1 cellular context compared by ENCODE assay signal in genomic region chr10:75187961-75188426, GRCh38.
TF ChIP-seq lines count a peak whose summit lies in the region.

No MANE protein-coding gene starts in this region.

TF ChIP-seq in H1, 55 proteins besides CTCF, POLR2A, EP300 and RAD21:
- no peak for TF ChIP-seq TAF1 (IDR thresholded peaks at IDR 0.05; ENCODE audit: low read depth, low read length)
- TF ChIP-seq ASH2L (IDR thresholded peaks at IDR 0.05; ENCODE audit: low read length) = peak; percentile 20
- no peak for TF ChIP-seq MAFK (IDR thresholded peaks at IDR 0.05; ENCODE audit: low read depth, low read length)
- TF ChIP-seq HDAC2 (IDR thresholded peaks at IDR 0.05; ENCODE audit: borderline replicate concordance in 1 of 2, low read depth in 2 of 2, low read length in 2 of 2) = 0 out of 4 replicates have a peak, but pooled peaks of 1 of the 2 experiments have one; percentile 73
- peak in 1 of 2 experiments; percentile 33; a peak in 1 of 4 replicates for TF ChIP-seq SIN3A (conservative IDR thresholded peaks at IDR 0.05 in 1 of 2, IDR thresholded peaks at IDR 0.05 in 1 of 2; ENCODE audit: low read depth in 1 of 2, low read length in 2 of 2)
- TF ChIP-seq CTBP2 (IDR thresholded peaks at IDR 0.05; ENCODE audit: borderline replicate concordance, insufficient read depth, insufficient read length, low read length) = peak; percentile 45
- TF ChIP-seq USF2 (IDR thresholded peaks at IDR 0.05; ENCODE audit: low read length) = no peak
- TF ChIP-seq NANOG (IDR thresholded peaks at IDR 0.05; ENCODE audit: insufficient read depth, low read depth, low read length, poor library complexity, severe bottlenecking) = no peak
- no peak for TF ChIP-seq FOSL1 (IDR thresholded peaks at IDR 0.05; ENCODE audit: insufficient read depth, low read depth, low read length)
